ENCODE assay signal across 1 cellular context in genomic region chr2:84925724-84926376, GRCh38.
A peak's percentile ranks its signal among the peaks of the same experiment; 100 is the strongest.
TF ChIP-seq lines count a peak whose summit lies in the region.

No MANE protein-coding gene starts in this region.

TF ChIP-seq in endothelial cell of umbilical vein, 7 proteins besides CTCF, POLR2A, EP300 and RAD21:
- TF ChIP-seq GATA2 (IDR thresholded peaks at IDR 0.05; ENCODE audit: insufficient read depth, insufficient read length, low read depth, low read length) = no peak
- TF ChIP-seq JUN (IDR thresholded peaks at IDR 0.05; ENCODE audit: borderline replicate concordance, insufficient read depth, insufficient read length, low read depth) = no peak
- TF ChIP-seq POLR2AphosphoS5 (IDR thresholded peaks at IDR 0.05; ENCODE audit: insufficient read depth, low read depth, low read length) = peak; percentile 64
- peak; percentile 38 for TF ChIP-seq MAX (IDR thresholded peaks at IDR 0.05; ENCODE audit: insufficient read depth, insufficient read length)
- no peak for TF ChIP-seq EZH2 (IDR thresholded peaks at IDR 0.05; ENCODE audit: borderline replicate concordance, low read depth, low read length, severe bottlenecking)
- TF ChIP-seq FOS (IDR thresholded peaks at IDR 0.05; ENCODE audit: borderline replicate concordance, insufficient read depth, low read length) = no peak
- peak; percentile 19 for TF ChIP-seq MYC (IDR thresholded peaks at IDR 0.05; ENCODE audit: low read depth, low read length)
